ENCODE assay signal across 28 cellular contexts in the genomic region with DNA sequence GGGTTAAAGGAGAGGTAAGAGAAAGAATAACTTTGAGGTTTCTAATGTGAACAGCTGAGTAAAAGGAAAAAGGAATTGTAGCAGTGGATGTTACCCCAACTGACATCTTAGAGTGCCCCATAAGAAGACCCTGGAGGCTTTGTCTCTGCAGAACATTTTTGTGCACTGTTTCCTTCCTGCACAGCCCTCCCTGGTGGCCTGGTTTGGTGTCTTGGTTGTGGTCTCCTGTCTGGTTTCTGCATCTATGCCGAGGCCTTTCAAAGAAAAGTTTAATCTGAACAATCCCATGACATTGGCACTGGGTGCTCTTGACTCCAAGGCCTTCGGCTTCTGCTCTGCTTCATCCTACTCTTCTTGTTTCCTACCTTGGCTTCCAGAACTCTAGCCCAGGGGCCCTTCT. TPM values are rescaled to one million over a fixed set of nuclear protein-coding genes. Genes with fewer than 3 reads are reported as not detected.
DNase-seq lines count a peak whose midpoint lies in the region; ATAC-seq and TF ChIP-seq lines count a peak whose summit lies in the region.
"Had no signal": no experiment of that assay in that cellular context is flagged by ENCODE, and none has a peak within 500 bp of the region (broad histone marks: within the 10 kb centered on the region; RNA-seq: fewer than 3 reads in every experiment).

No MANE protein-coding gene starts in this region.

- peaks cover 0 to 10% (median 4%) of the 10 kb centered on the region in 3 donors for H3K36me3 Mint-ChIP-seq in CD8-positive, alpha-beta memory T cell
- H3K36me3 Mint-ChIP-seq in T-helper 17 cell (ENCODE audit: low read depth) (peaks cover 2% of the 10 kb centered on the region), immature natural killer cell (peaks cover 0 to 9% (median 4%) of the 10 kb centered on the region in 3 donors)
- H3K36me3 Mint-ChIP-seq: stimulated activated naive B cell treated with anti-CD40 and anti-IgM and Interleukin-4, amounts not matched to agents 10 μg/mL and 1 μg/mL and 100 μg/mL, for 72 hours had no signal

- POLR2A ChIA-PET in CD8-positive, alpha-beta memory T cell (lab: Charles Lee) = no interaction called here

- intact Hi-C loops in mucosa of descending colon (cut with DNase I, micrococcal nuclease) = no loop called here

- H3K36me3 ChIP-seq in CD8-positive, alpha-beta memory T cell (ENCODE audit: insufficient read depth, low read length) = no peaks in the 10 kb centered on the region
- H3K36me3 ChIP-seq in mucosa of descending colon (ENCODE audit: low read depth) = no peaks in the 10 kb centered on the region
- H3K36me3 ChIP-seq: brain microvascular endothelial cell, left ventricle myocardium inferior, pancreas, spleen, thoracic aorta, WERI-Rb-1 had no signal

- peak overlapping the region; percentile 14 for H3K4me3 ChIP-seq in CD8-positive, alpha-beta memory T cell (ENCODE audit: low read length)
- no peak overlapping the region for H3K4me3 ChIP-seq in mucosa of descending colon
- H3K4me3 ChIP-seq: GM12878, left ventricle myocardium inferior, pancreas, spleen, thoracic aorta had no signal

- H3K27ac Mint-ChIP-seq in CD8-positive, alpha-beta memory T cell = no peak overlapping the region
- H3K27ac Mint-ChIP-seq in T-helper 17 cell = no peak overlapping the region
- H3K27ac Mint-ChIP-seq in immature natural killer cell = no peak overlapping the region
- H3K27ac Mint-ChIP-seq: activated T-helper 17 cell treated with anti-CD3 and anti-CD28 coated beads, Interleukin-2, amount 50 U/mL, for 72 hours; B cell; stimulated activated naive B cell treated with anti-CD40 and anti-IgM and Interleukin-4, amounts not matched to agents 10 μg/mL and 1 μg/mL and 100 μg/mL, for 72 hours had no signal

- no peak overlapping the region for H3K4me3 Mint-ChIP-seq in CD8-positive, alpha-beta memory T cell
- H3K4me3 Mint-ChIP-seq in T-helper 17 cell = no peak overlapping the region
- no peak overlapping the region for H3K4me3 Mint-ChIP-seq in immature natural killer cell
- H3K4me3 Mint-ChIP-seq: activated T-helper 17 cell treated with anti-CD3 and anti-CD28 coated beads, Interleukin-2, amount 50 U/mL, for 72 hours; B cell; stimulated activated naive B cell treated with anti-CD40 and anti-IgM and Interleukin-4, amounts not matched to agents 10 μg/mL and 1 μg/mL and 100 μg/mL, for 72 hours had no signal

- peak; percentile 68 for ATAC-seq in T-helper 17 cell
- ATAC-seq in mucosa of descending colon = no peak
- ATAC-seq: activated T-helper 17 cell treated with anti-CD3 and anti-CD28 coated beads, Interleukin-2, amount 50 U/mL, for 72 hours; esophagus mucosa; GM12878; pancreas; SK-N-SH treated with all-trans-retinoic acid at 6 μM for 48 hours; stimulated activated naive B cell treated with anti-CD40 and anti-IgM and Interleukin-4, amounts not matched to agents 10 μg/mL and 1 μg/mL and 100 μg/mL, for 72 hours had no signal

- no peaks in the 10 kb centered on the region for H3K27me3 ChIP-seq in CD8-positive, alpha-beta memory T cell (ENCODE audit: insufficient read depth, low read length, poor library complexity, severe bottlenecking)
- H3K27me3 ChIP-seq: brain microvascular endothelial cell, pancreas, spleen had no signal

- H3K27me3 Mint-ChIP-seq in CD8-positive, alpha-beta memory T cell = no peaks in the 10 kb centered on the region
- H3K27me3 Mint-ChIP-seq in T-helper 17 cell (no peaks in the 10 kb centered on the region), immature natural killer cell (ENCODE audit: low read depth in 3 of 3) (peaks cover 0 to 12% (median 2%) of the 10 kb centered on the region in 3 donors)
- H3K27me3 Mint-ChIP-seq: activated T-helper 17 cell treated with anti-CD3 and anti-CD28 coated beads, Interleukin-2, amount 50 U/mL, for 72 hours had no signal

- CTCF ChIA-PET in CD8-positive, alpha-beta memory T cell (lab: Charles Lee) = interaction anchor here (1.1 kb wide), 1 partner anchor 58 kb away, joined by 5 read pairs; the partner anchor contains the start of gene RHOU

- H3K9me3 ChIP-seq in CD8-positive, alpha-beta memory T cell (ENCODE audit: low read length) = no peaks in the 10 kb centered on the region
- H3K9me3 ChIP-seq in T-helper 17 cell (ENCODE audit: control insufficient read depth, low read length, poor library complexity, severe bottlenecking) = no peaks in the 10 kb centered on the region
- H3K9me3 ChIP-seq in mucosa of descending colon = no peaks in the 10 kb centered on the region
- H3K9me3 ChIP-seq: pancreas, thoracic aorta had no signal

- DNase-seq in activated T-cell treated with anti-CD3 and anti-CD28 coated beads, Interleukin-2, amount 50 U/mL, for 1 hour = peak; percentile 28
- DNase-seq in activated T-cell treated with anti-CD3 and anti-CD28 coated beads for 4 hours (no peak), T-helper 17 cell (no peak), immature natural killer cell (peak in 2 of 3 donors; percentile 24 to 28), NCI-H2227 (lab: John Stamatoyannopoulos, UW; ENCODE audit: unreplicated experiment) (no peak), mucosa of descending colon (no peak), NCI-H526 treated with DMSO at 0.1 percent for 48 hours (lab: John Stamatoyannopoulos, UW) (no peak)
- DNase-seq in CD8-positive, alpha-beta memory T cell = peak in 3 of 5 donors; percentile 13 to 35 (median 29)
- DNase-seq: brain microvascular endothelial cell; effector CD4-positive, alpha-beta T cell; H7; hypothalamus; left ventricle myocardium inferior; NCI-H82; pancreas; right cardiac atrium; spleen; stimulated activated CD4-positive, alpha-beta T cell treated with anti-CD3 and anti-CD28 coated beads, Interleukin-4, amount 100 ng/mL, for 24 hours; stimulated activated naive B cell treated with anti-CD40 and anti-IgM and Interleukin-4, amounts not matched to agents 10 μg/mL and 1 μg/mL and 100 μg/mL, for 72 hours; T-helper 9 cell; WERI-Rb-1 had no signal

- peaks cover 58% of the 10 kb centered on the region for H3K4me1 ChIP-seq in CD8-positive, alpha-beta memory T cell (ENCODE audit: insufficient read depth, low read length)
- H3K4me1 ChIP-seq in mucosa of descending colon (ENCODE audit: low read depth) = no peaks in the 10 kb centered on the region
- H3K4me1 ChIP-seq: left ventricle myocardium inferior, pancreas had no signal

- TF ChIP-seq CTCF in mucosa of descending colon (IDR thresholded peaks at IDR 0.05) = no peak

- H3K27ac ChIP-seq in CD8-positive, alpha-beta memory T cell (ENCODE audit: low read depth, low read length) = no peak overlapping the region
- H3K27ac ChIP-seq: brain microvascular endothelial cell, HL-60, left ventricle myocardium inferior, pancreas, spleen, thoracic aorta, WERI-Rb-1 had no signal

- H3K4me1 Mint-ChIP-seq in CD8-positive, alpha-beta memory T cell = peaks cover 20 to 31% (median 26%) of the 10 kb centered on the region in 3 donors
- H3K4me1 Mint-ChIP-seq in T-helper 17 cell (peaks cover 11% of the 10 kb centered on the region), immature natural killer cell (peaks cover 18 to 30% of the 10 kb centered on the region in 2 donors)
- H3K4me1 Mint-ChIP-seq: B cell; stimulated activated naive B cell treated with anti-CD40 and anti-IgM and Interleukin-4, amounts not matched to agents 10 μg/mL and 1 μg/mL and 100 μg/mL, for 72 hours had no signal

- H3K9me3 Mint-ChIP-seq in CD8-positive, alpha-beta memory T cell = peaks cover 0 to 10% (median 4%) of the 10 kb centered on the region in 5 donors
- peaks cover 2 to 10% (median 6%) of the 10 kb centered on the region in 6 donors for H3K9me3 Mint-ChIP-seq in immature natural killer cell

RNA-seq across cellular contexts. Expression of gene RHOU, which starts 57.8 kb away (rescaled TPM):
- total RNA-seq in CD8-positive, alpha-beta memory T cell = under 1 TPM; 0.64 to 0.88 TPM
- 2.3 TPM for polyA plus RNA-seq in CD8-positive, alpha-beta memory T cell
- 1 to 10 TPM; 1.5 to 2.0 TPM for total RNA-seq in T-helper 17 cell
- polyA plus RNA-seq in immature natural killer cell = under 1 TPM in 2 of 3 donors, not detected in 1; 0.22 to 0.29 TPM
- 10 to 100 TPM; 30.7 to 45.1 (median 39.3) TPM for total RNA-seq in mucosa of descending colon
- total RNA-seq: B cell, GM12878 had no signal
- polyA plus RNA-seq: GM12878 had no signal

Comparison
In these comparisons a context has a peak if more than half of its experiments do, and no peak if none do; other contexts are left out.
1. DNase-seq: peak in activated T-cell treated with anti-CD3 and anti-CD28 coated beads, Interleukin-2, amount 50 U/mL, for 1 hour (single experiment), CD8-positive, alpha-beta memory T cell (3 of 5) and immature natural killer cell (2 of 3); none in activated T-cell treated with anti-CD3 and anti-CD28 coated beads for 4 hours (single experiment), T-helper 17 cell (0 of 3), NCI-H2227 (single experiment), mucosa of descending colon (0 of 3) and NCI-H526 treated with DMSO at 0.1 percent for 48 hours (single experiment).
2. RNA of gene RHOU, which starts 57.8 kb away (total RNA-seq): 30.7 to 45.1 TPM in mucosa of descending colon; 1.5 to 2.0 TPM in T-helper 17 cell and 0.64 to 0.88 TPM in CD8-positive, alpha-beta memory T cell; every median in the first group is over 10 times any median in the second.